In the genomic region with DNA sequence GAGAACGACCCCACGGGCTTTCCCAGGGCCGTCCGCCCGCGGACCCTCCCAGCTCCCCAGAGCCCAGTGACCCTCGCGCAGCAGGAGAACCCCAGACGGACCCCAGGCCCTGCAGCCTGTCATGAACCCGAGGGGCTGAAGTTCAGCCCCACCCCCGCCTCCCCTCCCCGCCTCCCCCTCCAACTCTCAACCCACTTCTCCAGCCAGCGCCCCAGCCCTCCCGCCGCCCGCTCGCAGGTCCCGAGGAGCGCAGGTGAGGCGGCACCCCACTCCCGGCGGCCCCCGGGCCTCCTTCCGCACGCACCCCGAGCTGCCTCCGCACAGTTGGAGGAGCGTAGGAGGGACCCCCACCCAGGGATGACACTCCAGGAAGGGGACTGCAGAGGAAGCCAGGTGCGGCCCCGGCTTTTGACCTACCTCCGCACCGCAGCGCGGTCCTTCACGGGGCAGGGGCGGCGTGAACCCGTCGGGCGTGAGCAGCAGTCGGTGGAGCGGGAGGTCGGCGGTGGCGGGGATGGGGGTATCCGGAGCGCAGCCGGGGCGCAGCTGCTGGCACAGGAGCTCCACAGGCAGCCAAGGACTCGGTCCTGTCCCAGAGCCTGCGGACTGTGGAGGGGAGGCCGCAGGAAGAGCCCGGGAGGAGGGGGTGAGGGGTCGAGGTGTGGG, we compare ENCODE assay signal across 9 cellular contexts. TPM values are rescaled to one million over a fixed set of nuclear protein-coding genes. Genes with fewer than 3 reads are reported as not detected.
DNase-seq lines count a peak whose midpoint lies in the region; ATAC-seq, FAIRE-seq and TF ChIP-seq lines count a peak whose summit lies in the region.
"Had no signal": no experiment of that assay in that cellular context is flagged by ENCODE, and none has a peak within 500 bp of the region (broad histone marks: within the 10 kb centered on the region; RNA-seq: fewer than 3 reads in every experiment).

A gene with protein sequence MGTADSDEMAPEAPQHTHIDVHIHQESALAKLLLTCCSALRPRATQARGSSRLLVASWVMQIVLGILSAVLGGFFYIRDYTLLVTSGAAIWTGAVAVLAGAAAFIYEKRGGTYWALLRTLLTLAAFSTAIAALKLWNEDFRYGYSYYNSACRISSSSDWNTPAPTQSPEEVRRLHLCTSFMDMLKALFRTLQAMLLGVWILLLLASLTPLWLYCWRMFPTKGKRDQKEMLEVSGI (plus strand): TSS at position 194 of the 666 bp plus-strand sequence. CDS start 782 bp downstream, outside the sequence.

- peak within 1 kb of the TSS; percentile 89 to 100 for H3K9ac ChIP-seq in liver (ENCODE audit: low read depth in 1 of 2, low read length in 2 of 2)
- no peak within 1 kb of the TSS for H3K9ac ChIP-seq in HepG2 (ENCODE audit: insufficient read depth, low read depth, low read length)
- H3K9ac ChIP-seq: BLaER1 treated with 17β-estradiol and CSF1 and Interleukin-3, amounts not matched to agents 10 nM and 100 nM had no signal

- H3K27ac ChIP-seq in liver (ENCODE audit: low read depth in 1 of 2, low read length in 2 of 2) (peak within 1 kb of the TSS; percentile 95 to 97), HepG2 (ENCODE audit: extremely low read length, insufficient read depth, low read length) (no peak within 1 kb of the TSS), esophagus squamous epithelium (peak within 1 kb of the TSS; percentile 58 to 87 (median 82)), uterus (peak within 1 kb of the TSS in 1 of 2 donors; percentile 17)
- H3K27ac ChIP-seq: BLaER1 treated with 17β-estradiol and CSF1 and Interleukin-3, amounts not matched to agents 10 nM and 100 nM had no signal

- H4K20me1 ChIP-seq in HepG2 (ENCODE audit: insufficient read depth, low read length): no peaks in the 10 kb centered on the region
- H4K20me1 ChIP-seq: BLaER1 treated with 17β-estradiol and CSF1 and Interleukin-3, amounts not matched to agents 10 nM and 100 nM had no signal

- peak within 1 kb of the TSS; percentile 76 for H3K4me3 Mint-ChIP-seq in nephron progenitor cell

- H2AFZ ChIP-seq in HepG2 (ENCODE audit: low read length): no peak within 1 kb of the TSS

- FAIRE-seq in HepG2 (lab: Jason Lieb, UNC): no peak

- H3K36me3 Mint-ChIP-seq in nephron progenitor cell (ENCODE audit: low read depth): peaks cover 7% of the 10 kb centered on the region

- CTCF ChIA-PET in HepG2 (lab: Yijun Ruan, JAX; ENCODE audit: low intra/inter-chr PET ratio, low total read pairs): no interaction called here

- ATAC-seq in HepG2: no peak
- ATAC-seq in HG03439 (IDR thresholded peaks at IDR 0.05; ENCODE audit: unreplicated experiment): no peak

- H3K9me3 Mint-ChIP-seq in nephron progenitor cell: peaks cover 19% of the 10 kb centered on the region

- H3K27me3 ChIP-seq in liver (ENCODE audit: control insufficient read depth in 4 of 4, insufficient read depth in 4 of 4, low read length in 3 of 4) (no peaks in the 10 kb centered on the region), HepG2 (ENCODE audit: control insufficient read depth in 1 of 2, insufficient read depth in 2 of 2, low read length in 2 of 2) (peaks cover 0 to 9% of the 10 kb centered on the region in 2 experiments; a peak in 2 of 5 replicates), esophagus squamous epithelium (peaks cover 0 to 78% (median 6%) of the 10 kb centered on the region in 4 donors), uterus (peaks cover 0 to 6% of the 10 kb centered on the region in 2 donors)
- H3K27me3 ChIP-seq: BLaER1 treated with 17β-estradiol and CSF1 and Interleukin-3, amounts not matched to agents 10 nM and 100 nM had no signal

- TF ChIP-seq CTCF in liver (IDR thresholded peaks at IDR 0.05; ENCODE audit: low read depth, low read length, missing input control) (no peak), HepG2 (CRISPR knock-in tag; IDR thresholded peaks at IDR 0.05) (no peak), esophagus squamous epithelium (IDR thresholded peaks at IDR 0.05) (no peak), nephron progenitor cell (IDR thresholded peaks at IDR 0.05) (no peak), uterus (IDR thresholded peaks at IDR 0.05) (no peak)

- no TSS peak for BruUV-seq in HepG2 (replicated peaks; lab: Mats Ljungman, UMichigan)

- H3K4me2 ChIP-seq in HepG2 (ENCODE audit: low read depth, low read length): no peak within 1 kb of the TSS
- H3K4me2 ChIP-seq: BLaER1 treated with 17β-estradiol and CSF1 and Interleukin-3, amounts not matched to agents 10 nM and 100 nM had no signal

- peaks cover 80% of the 10 kb centered on the region for H3K27me3 Mint-ChIP-seq in nephron progenitor cell (ENCODE audit: low read depth, poor library complexity)

- intact Hi-C loops in HepG2 (cut with micrococcal nuclease; ENCODE audit: unreplicated experiment): no loop called here
- intact Hi-C loops in esophagus squamous epithelium (cut with DNase I): no loop called here
- intact Hi-C loops in uterus (cut with DNase I; ENCODE audit: low total_unique reads): no loop called here

- under 1% methylated on average over 54 of the region's 54 CpGs for WGBS in liver
- 87% methylated on average over 45 of the region's 54 CpGs for WGBS in HepG2 (ENCODE audit: low lambda C conversion rate)
- no CpG with 5 or more reads among the region's 54 CpGs for WGBS in esophagus squamous epithelium, 2 donors

- H3K4me1 ChIP-seq in liver (ENCODE audit: control insufficient read depth in 4 of 4, insufficient read depth in 4 of 4, low read length in 3 of 4): peaks cover 2 to 38% (median 19%) of the 10 kb centered on the region in 4 donors
- no peaks in the 10 kb centered on the region for H3K4me1 ChIP-seq in HepG2 (ENCODE audit: insufficient read depth, low read length)
- H3K4me1 ChIP-seq in esophagus squamous epithelium: peaks cover 0 to 29% (median 0%) of the 10 kb centered on the region in 3 donors
- H3K4me1 ChIP-seq in uterus: no peaks in the 10 kb centered on the region

- peaks cover 12% of the 10 kb centered on the region for H3K4me1 Mint-ChIP-seq in nephron progenitor cell

- POLR2A ChIA-PET in HepG2 (lab: Yijun Ruan, JAX): no interaction called here

- in situ Hi-C loops in HepG2 (cut with HindIII; ENCODE audit: extremely low pct_ligation_motif_present, low pct_unique_long_range_greater_than_20kb): no loop called here

- H3K27ac Mint-ChIP-seq in nephron progenitor cell: no peak within 1 kb of the TSS

- H3K4me3 ChIP-seq in liver (ENCODE audit: low read depth in 1 of 3, low read length in 3 of 3): peak within 1 kb of the TSS; percentile 86 to 94 (median 90)
- no peak within 1 kb of the TSS for H3K4me3 ChIP-seq in HepG2 (replicated peaks in 1 of 3; ENCODE audit: insufficient read depth in 1 of 3, low read depth in 2 of 3, low read length in 3 of 3)
- H3K4me3 ChIP-seq in esophagus squamous epithelium: peak within 1 kb of the TSS; percentile 32 to 71 (median 56)
- H3K4me3 ChIP-seq in uterus: peak within 1 kb of the TSS; percentile 30 to 49
- H3K4me3 ChIP-seq: BLaER1 treated with 17β-estradiol and CSF1 and Interleukin-3, amounts not matched to agents 10 nM and 100 nM had no signal

- TF ChIP-seq EP300 in HepG2 (IDR thresholded peaks at IDR 0.05; ENCODE audit: low read depth in 2 of 2, low read length in 2 of 2) (no peak), HepG2 (CRISPR knock-in tag; IDR thresholded peaks at IDR 0.05; ENCODE audit: borderline replicate concordance) (no peak)

- peaks cover 0 to 31% (median 27%) of the 10 kb centered on the region in 4 donors for H3K36me3 ChIP-seq in liver (ENCODE audit: control insufficient read depth in 4 of 4, insufficient read depth in 3 of 4, low read depth in 1 of 4, low read length in 3 of 4)
- H3K36me3 ChIP-seq in HepG2 (replicated peaks in 1 of 2; ENCODE audit: control insufficient read depth in 1 of 2, insufficient read depth in 2 of 2, low read length in 2 of 2): no peaks in the 10 kb centered on the region
- peaks cover 0 to 25% (median 0%) of the 10 kb centered on the region in 3 donors for H3K36me3 ChIP-seq in esophagus squamous epithelium
- no peaks in the 10 kb centered on the region for H3K36me3 ChIP-seq in uterus

- TF ChIP-seq POLR2A in HepG2 (IDR thresholded peaks at IDR 0.05; ENCODE audit: insufficient read depth in 1 of 2, low read depth in 2 of 2, low read length in 2 of 2) (no peak), esophagus squamous epithelium (IDR thresholded peaks at IDR 0.05) (no peak), uterus (IDR thresholded peaks at IDR 0.05) (no peak)

- peaks cover 0 to under 1% (median 0%) of the 10 kb centered on the region in 4 donors for H3K9me3 ChIP-seq in liver (ENCODE audit: control insufficient read depth in 4 of 4, low read length in 3 of 4)
- peaks cover 3% of the 10 kb centered on the region; the same call in 1 of the 2 replicates for H3K9me3 ChIP-seq in HepG2 (ENCODE audit: low read length)
- peaks cover 0 to 8% (median 0%) of the 10 kb centered on the region in 3 donors for H3K9me3 ChIP-seq in esophagus squamous epithelium
- H3K9me3 ChIP-seq in uterus: no peaks in the 10 kb centered on the region

- TF ChIP-seq RAD21 in liver (IDR thresholded peaks at IDR 0.05) (no peak), HepG2 (CRISPR knock-in tag; IDR thresholded peaks at IDR 0.05) (no peak)

- H3K79me2 ChIP-seq in HepG2 (ENCODE audit: insufficient read depth, low read length): no peaks in the 10 kb centered on the region

- DNase-seq in HepG2 (ENCODE audit: low spot score) (no peak), esophagus squamous epithelium (lab: John Stamatoyannopoulos, UW) (no peak), nephron progenitor cell (peak; percentile 39), uterus (no peak), NCI-H526 (lab: John Stamatoyannopoulos, UW) (no peak), DMS 273 (lab: John Stamatoyannopoulos, UW; ENCODE audit: unreplicated experiment) (no peak)

RNA-seq across cellular contexts. Expression of the gene that starts here (rescaled TPM):
- total RNA-seq in liver: 100 to 1,000 TPM; 346 to 404 TPM
- polyA plus RNA-seq in liver: 100 to 1,000 TPM; 675 to 703 TPM
- total RNA-seq in HepG2 (2016; rRNA removed; fragmentation: Illumina TruSeq; extraction: Trizol): not detected in 2 replicates
- not detected in 2 replicates for total RNA-seq in HepG2 (2016; cell fraction: cytosol; rRNA removed; fragmentation: Illumina TruSeq; extraction: Trizol; ENCODE audit: low read depth)
- total RNA-seq in HepG2 (2016; cell fraction: insoluble cytoplasmic fraction; rRNA removed; fragmentation: Illumina TruSeq; extraction: Trizol): not detected in 2 replicates
- not detected in 2 replicates for total RNA-seq in HepG2 (2016; cell fraction: membrane; rRNA removed; fragmentation: Illumina TruSeq; extraction: Trizol)
- total RNA-seq in HepG2 (2016; cell fraction: nucleus; rRNA removed; fragmentation: Illumina TruSeq; extraction: Trizol): not detected in 2 replicates
- polyA plus RNA-seq in HepG2 (2011; rRNA removed): not detected in 2 replicates
- polyA plus RNA-seq in HepG2 (2011; cell fraction: cytosol; rRNA removed): not detected in 2 replicates
- not detected in 2 replicates for polyA plus RNA-seq in HepG2 (2011; cell fraction: nucleus; rRNA removed)
- polyA plus RNA-seq in HepG2 (2012): not detected in 2 replicates
- polyA plus RNA-seq in HepG2 (2016; cell fraction: cytosol; fragmentation: Illumina TruSeq; extraction: Trizol; ENCODE audit: low read depth): not detected in 2 replicates
- not detected in 2 replicates for polyA plus RNA-seq in HepG2 (2016; cell fraction: insoluble cytoplasmic fraction; fragmentation: Illumina TruSeq; extraction: Trizol; ENCODE audit: low read depth)
- not detected in 2 replicates for polyA plus RNA-seq in HepG2 (2016; cell fraction: membrane; fragmentation: Illumina TruSeq; extraction: Trizol; ENCODE audit: low read depth)
- not detected in 2 replicates for polyA plus RNA-seq in HepG2 (2016; cell fraction: nucleus; fragmentation: Illumina TruSeq; extraction: Trizol; ENCODE audit: insufficient read depth, low read depth)
- polyA minus RNA-seq in HepG2 (2011; rRNA and poly(A)+ RNA removed; ENCODE audit: low replicate concordance): not detected in 2 replicates
- not detected in 2 replicates for polyA minus RNA-seq in HepG2 (2011; cell fraction: cytosol; rRNA and poly(A)+ RNA removed)
- polyA minus RNA-seq in HepG2 (2011; cell fraction: nucleus; rRNA and poly(A)+ RNA removed): not detected in 2 replicates
- total RNA-seq in esophagus squamous epithelium: 10 to 100 TPM in 2 of 4 donors, 1 to 10 TPM in 2; 2.5 to 35.5 (median 10.7) TPM
- 10 to 100 TPM in 3 of 4 donors, 1 to 10 TPM in 1; 7.7 to 48.2 (median 17.0) TPM for total RNA-seq in uterus

Comparison
In these comparisons a context has a peak if more than half of its experiments do, and no peak if none do; other contexts are left out.
1. RNA of the gene that starts here (total RNA-seq): 346 to 404 TPM in liver; 7.7 to 48.2 TPM in uterus, 2.5 to 35.5 TPM in esophagus squamous epithelium and not detected in HepG2; every median in the first group is over 4 times any median in the second.
2. RNA of the gene that starts here (polyA plus RNA-seq): 675 to 703 TPM in liver; not detected in HepG2; every median in the first group is over 100 times any median in the second.
3. H3K4me3 ChIP-seq: peak in liver (3 of 3), esophagus squamous epithelium (4 of 4) and uterus (2 of 2); none in HepG2 (0 of 3).